In the genomic region with DNA sequence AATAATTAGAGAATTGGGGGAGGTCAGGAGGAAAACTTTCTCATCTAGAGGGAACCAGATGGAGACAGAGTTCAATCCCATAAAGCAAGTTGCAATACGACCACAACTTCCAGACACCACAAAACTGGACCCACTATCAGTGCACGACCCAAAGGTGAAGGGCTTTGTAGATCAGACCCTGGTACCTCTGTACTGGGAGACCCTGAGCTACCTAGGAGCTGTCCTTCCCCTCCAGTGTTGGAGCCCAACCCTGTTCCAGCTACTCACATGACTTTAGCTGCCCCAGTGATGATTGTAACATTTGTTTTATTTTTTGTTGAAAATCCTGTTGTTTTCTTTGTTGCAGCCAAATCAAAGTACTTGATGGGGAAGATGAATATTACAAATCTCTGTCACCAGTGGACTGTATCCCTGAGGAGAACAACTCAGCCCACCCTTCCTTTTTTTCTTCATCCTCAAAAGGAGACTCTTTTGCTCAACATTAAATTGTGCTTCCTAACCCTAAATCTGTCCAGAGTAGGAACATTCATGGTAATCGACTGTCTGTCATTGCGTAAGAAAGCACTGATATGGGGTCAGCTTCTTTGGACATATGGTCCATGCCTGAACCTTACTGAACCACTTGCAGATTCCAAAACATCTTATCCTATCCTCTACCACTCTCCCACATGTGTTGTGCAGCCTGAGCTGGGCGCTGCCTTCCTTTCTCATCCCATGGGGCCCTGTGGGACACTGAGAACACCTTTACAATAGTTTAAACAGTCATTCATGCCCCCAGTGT, we compare ENCODE assay signal across 3 cellular contexts.
TF ChIP-seq lines count a peak whose summit lies in the region.

No MANE protein-coding gene starts in this region.

TF ChIP-seq in HepG2, 621 proteins besides CTCF, POLR2A, EP300 and RAD21:
- peak; percentile 51; the same call in 1 of the 2 replicates for TF ChIP-seq CEBPG (CRISPR knock-in tag; IDR thresholded peaks at IDR 0.05)
- peak; percentile 88 for TF ChIP-seq CEBPB (IDR thresholded peaks at IDR 0.05; ENCODE audit: borderline replicate concordance, low read depth, low read length)
- TF ChIP-seq, protein P1, sequence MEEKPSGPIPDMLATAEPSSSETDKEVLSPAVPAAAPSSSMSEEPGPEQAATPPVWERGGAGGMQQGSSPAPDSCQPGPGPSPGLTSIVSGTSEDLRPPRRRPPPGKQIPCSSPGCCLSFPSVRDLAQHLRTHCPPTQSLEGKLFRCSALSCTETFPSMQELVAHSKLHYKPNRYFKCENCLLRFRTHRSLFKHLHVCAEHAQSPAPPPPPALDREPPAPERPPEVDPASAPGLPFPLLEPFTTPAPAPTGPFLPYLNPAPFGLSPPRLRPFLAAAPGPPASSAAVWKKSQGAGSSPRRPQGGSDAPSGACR (CRISPR knock-in tag; IDR thresholded peaks at IDR 0.05): no peak

TF ChIP-seq in WTC11, 78 proteins besides CTCF, POLR2A, EP300 and RAD21 (continued from another document):
- TF ChIP-seq, protein P2, sequence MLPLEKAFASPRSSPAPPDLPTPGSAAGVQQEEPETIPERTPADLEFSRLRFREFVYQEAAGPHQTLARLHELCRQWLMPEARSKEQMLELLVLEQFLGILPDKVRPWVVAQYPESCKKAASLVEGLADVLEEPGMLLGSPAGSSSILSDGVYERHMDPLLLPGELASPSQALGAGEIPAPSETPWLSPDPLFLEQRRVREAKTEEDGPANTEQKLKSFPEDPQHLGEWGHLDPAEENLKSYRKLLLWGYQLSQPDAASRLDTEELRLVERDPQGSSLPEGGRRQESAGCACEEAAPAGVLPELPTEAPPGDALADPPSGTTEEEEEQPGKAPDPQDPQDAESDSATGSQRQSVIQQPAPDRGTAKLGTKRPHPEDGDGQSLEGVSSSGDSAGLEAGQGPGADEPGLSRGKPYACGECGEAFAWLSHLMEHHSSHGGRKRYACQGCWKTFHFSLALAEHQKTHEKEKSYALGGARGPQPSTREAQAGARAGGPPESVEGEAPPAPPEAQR (CRISPR knock-in tag; IDR thresholded peaks at IDR 0.05): no peak
- TF ChIP-seq ZNF317 (CRISPR knock-in tag; IDR thresholded peaks at IDR 0.05; ENCODE audit: borderline replicate concordance, low read depth) (no peak), ZNF396 (CRISPR knock-in tag; IDR thresholded peaks at IDR 0.05; ENCODE audit: borderline replicate concordance) (no peak), SOX15 (CRISPR knock-in tag; IDR thresholded peaks at IDR 0.05) (no peak), OVOL2 (CRISPR knock-in tag; IDR thresholded peaks at IDR 0.05; ENCODE audit: borderline replicate concordance) (no peak)
- TF ChIP-seq, protein P3, sequence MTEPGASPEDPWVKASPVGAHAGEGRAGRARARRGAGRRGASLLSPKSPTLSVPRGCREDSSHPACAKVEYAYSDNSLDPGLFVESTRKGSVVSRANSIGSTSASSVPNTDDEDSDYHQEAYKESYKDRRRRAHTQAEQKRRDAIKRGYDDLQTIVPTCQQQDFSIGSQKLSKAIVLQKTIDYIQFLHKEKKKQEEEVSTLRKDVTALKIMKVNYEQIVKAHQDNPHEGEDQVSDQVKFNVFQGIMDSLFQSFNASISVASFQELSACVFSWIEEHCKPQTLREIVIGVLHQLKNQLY (CRISPR knock-in tag; IDR thresholded peaks at IDR 0.05): no peak
- TF ChIP-seq, protein P4, sequence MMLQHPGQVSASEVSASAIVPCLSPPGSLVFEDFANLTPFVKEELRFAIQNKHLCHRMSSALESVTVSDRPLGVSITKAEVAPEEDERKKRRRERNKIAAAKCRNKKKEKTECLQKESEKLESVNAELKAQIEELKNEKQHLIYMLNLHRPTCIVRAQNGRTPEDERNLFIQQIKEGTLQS (CRISPR knock-in tag; conservative IDR thresholded peaks at IDR 0.05): no peak

TF ChIP-seq in SK-N-SH treated with all-trans-retinoic acid at 6 μM for 48 hours, 23 proteins besides CTCF, POLR2A, EP300 and RAD21 (continued from another document):
- TF ChIP-seq, protein P5, sequence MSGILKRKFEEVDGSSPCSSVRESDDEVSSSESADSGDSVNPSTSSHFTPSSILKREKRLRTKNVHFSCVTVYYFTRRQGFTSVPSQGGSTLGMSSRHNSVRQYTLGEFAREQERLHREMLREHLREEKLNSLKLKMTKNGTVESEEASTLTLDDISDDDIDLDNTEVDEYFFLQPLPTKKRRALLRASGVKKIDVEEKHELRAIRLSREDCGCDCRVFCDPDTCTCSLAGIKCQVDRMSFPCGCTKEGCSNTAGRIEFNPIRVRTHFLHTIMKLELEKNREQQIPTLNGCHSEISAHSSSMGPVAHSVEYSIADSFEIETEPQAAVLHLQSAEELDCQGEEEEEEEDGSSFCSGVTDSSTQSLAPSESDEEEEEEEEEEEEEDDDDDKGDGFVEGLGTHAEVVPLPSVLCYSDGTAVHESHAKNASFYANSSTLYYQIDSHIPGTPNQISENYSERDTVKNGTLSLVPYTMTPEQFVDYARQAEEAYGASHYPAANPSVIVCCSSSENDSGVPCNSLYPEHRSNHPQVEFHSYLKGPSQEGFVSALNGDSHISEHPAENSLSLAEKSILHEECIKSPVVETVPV (CRISPR knock-in tag; IDR thresholded peaks at IDR 0.05): no peak
- TF ChIP-seq ZNF8 (CRISPR knock-in tag; IDR thresholded peaks at IDR 0.05) (no peak), ESRRG (CRISPR knock-in tag; IDR thresholded peaks at IDR 0.05) (no peak), GLIS3 (CRISPR knock-in tag; IDR thresholded peaks at IDR 0.05) (no peak)
